9 cellular contexts compared by ENCODE assay signal in the genomic region with DNA sequence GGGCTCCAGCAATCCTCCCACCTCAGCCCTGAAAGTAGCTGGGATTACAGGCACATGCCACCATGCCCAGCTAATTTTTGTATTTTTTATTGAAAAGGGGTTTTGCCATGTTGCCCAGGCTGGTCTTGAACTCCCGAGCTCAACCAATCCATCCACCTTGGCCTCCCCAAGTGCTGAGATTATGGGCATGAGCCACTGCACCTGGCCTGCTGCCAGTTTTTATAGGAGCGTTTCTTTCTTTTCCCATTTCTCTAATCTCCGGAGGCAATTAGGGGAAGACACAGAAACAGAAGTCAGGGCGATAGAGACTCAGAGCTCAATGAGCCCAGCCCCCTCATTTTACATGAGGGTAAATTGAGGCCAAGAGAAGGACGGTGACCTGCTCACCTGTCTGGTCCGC. TPM values are rescaled to one million over a fixed set of nuclear protein-coding genes. Genes with fewer than 3 reads are reported as not detected.
"Had no signal": no experiment of that assay in that cellular context is flagged by ENCODE, and none has a peak within 500 bp of the region (broad histone marks: within the 10 kb centered on the region; RNA-seq: fewer than 3 reads in every experiment).

No MANE protein-coding gene starts in this region.

- H2AFZ ChIP-seq: GM23338 had no signal

- DNase-seq: H9, HCEC 1CT, KG1 had no signal

- ATAC-seq: GM23338 had no signal

- FAIRE-seq: H1, H54, HTR-8/SVneo had no signal

- H3K4me3 ChIP-seq: GM23338 had no signal

- H3K4me2 ChIP-seq: GM23338 had no signal

RNA-seq across cellular contexts. Expression of a gene that starts 10.4 kb away (rescaled TPM):
- total RNA-seq: HT-29 had no signal
- polyA plus RNA-seq: IgD-negative memory B cell had no signal
